ENCODE assay signal across 1 cellular context in genomic region chr10:32125023-32125422, GRCh38.
TF ChIP-seq lines count a peak whose summit lies in the region.

No MANE protein-coding gene starts in this region.

TF ChIP-seq in HepG2, 621 proteins besides CTCF, POLR2A, EP300 and RAD21 (continued from another document):
- TF ChIP-seq HOMEZ (CRISPR knock-in tag; IDR thresholded peaks at IDR 0.05; ENCODE audit: low read depth): peak; percentile 32; the same call in 1 of the 2 replicates
- TF ChIP-seq ZNF274 (CRISPR knock-in tag; IDR thresholded peaks at IDR 0.05): no peak
- TF ChIP-seq ZBTB4 (CRISPR knock-in tag; IDR thresholded peaks at IDR 0.05; ENCODE audit: borderline replicate concordance): 0 out of 2 replicates have a peak, but pooled peaks have one; percentile 39
- peak; percentile 53; the same call in 1 of the 2 replicates for TF ChIP-seq ZMYM4 (CRISPR knock-in tag; IDR thresholded peaks at IDR 0.05)
- TF ChIP-seq, protein P1, sequence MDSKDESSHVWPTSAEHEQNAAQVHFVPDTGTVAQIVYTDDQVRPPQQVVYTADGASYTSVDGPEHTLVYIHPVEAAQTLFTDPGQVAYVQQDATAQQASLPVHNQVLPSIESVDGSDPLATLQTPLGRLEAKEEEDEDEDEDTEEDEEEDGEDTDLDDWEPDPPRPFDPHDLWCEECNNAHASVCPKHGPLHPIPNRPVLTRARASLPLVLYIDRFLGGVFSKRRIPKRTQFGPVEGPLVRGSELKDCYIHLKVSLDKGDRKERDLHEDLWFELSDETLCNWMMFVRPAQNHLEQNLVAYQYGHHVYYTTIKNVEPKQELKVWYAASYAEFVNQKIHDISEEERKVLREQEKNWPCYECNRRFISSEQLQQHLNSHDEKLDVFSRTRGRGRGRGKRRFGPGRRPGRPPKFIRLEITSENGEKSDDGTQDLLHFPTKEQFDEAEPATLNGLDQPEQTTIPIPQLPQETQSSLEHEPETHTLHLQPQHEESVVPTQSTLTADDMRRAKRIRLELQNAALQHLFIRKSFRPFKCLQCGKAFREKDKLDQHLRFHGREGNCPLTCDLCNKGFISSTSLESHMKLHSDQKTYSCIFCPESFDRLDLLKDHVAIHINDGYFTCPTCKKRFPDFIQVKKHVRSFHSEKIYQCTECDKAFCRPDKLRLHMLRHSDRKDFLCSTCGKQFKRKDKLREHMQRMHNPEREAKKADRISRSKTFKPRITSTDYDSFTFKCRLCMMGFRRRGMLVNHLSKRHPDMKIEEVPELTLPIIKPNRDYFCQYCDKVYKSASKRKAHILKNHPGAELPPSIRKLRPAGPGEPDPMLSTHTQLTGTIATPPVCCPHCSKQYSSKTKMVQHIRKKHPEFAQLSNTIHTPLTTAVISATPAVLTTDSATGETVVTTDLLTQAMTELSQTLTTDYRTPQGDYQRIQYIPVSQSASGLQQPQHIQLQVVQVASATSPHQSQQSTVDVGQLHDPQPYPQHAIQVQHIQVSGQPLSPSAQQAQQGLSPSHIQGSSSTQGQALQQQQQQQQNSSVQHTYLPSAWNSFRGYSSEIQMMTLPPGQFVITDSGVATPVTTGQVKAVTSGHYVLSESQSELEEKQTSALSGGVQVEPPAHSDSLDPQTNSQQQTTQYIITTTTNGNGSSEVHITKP (CRISPR knock-in tag; IDR thresholded peaks at IDR 0.05; ENCODE audit: low read depth): no peak
- TF ChIP-seq SETDB1 (CRISPR knock-in tag; IDR thresholded peaks at IDR 0.05; ENCODE audit: borderline replicate concordance): no peak
- peak; percentile 40; the same call in 1 of the 2 replicates for TF ChIP-seq TFDP1 (CRISPR knock-in tag; IDR thresholded peaks at IDR 0.05; ENCODE audit: borderline replicate concordance)
- 0 out of 2 replicates have a peak, but pooled peaks have one; percentile 41 for TF ChIP-seq ZNF430 (CRISPR knock-in tag; IDR thresholded peaks at IDR 0.05)
- TF ChIP-seq SRSF9 (IDR thresholded peaks at IDR 0.05; ENCODE audit: borderline replicate concordance, insufficient read depth, low read depth, low read length, poor library complexity, severe bottlenecking): no peak
- peak; percentile 77; the same call in 1 of the 2 replicates for TF ChIP-seq KDM1A (CRISPR knock-in tag; IDR thresholded peaks at IDR 0.05)
- TF ChIP-seq CREM (IDR thresholded peaks at IDR 0.05): peak; percentile 50; the same call in 1 of the 2 replicates
- TF ChIP-seq CREM (CRISPR knock-in tag; IDR thresholded peaks at IDR 0.05): no peak
- TF ChIP-seq GTF3A (CRISPR knock-in tag; conservative IDR thresholded peaks at IDR 0.05): no peak
- TF ChIP-seq ZBTB8A (CRISPR knock-in tag; IDR thresholded peaks at IDR 0.05; ENCODE audit: borderline replicate concordance, low read depth): no peak
- TF ChIP-seq ZNF777 (CRISPR knock-in tag; IDR thresholded peaks at IDR 0.05): no peak
- TF ChIP-seq MIER2 (CRISPR knock-in tag; IDR thresholded peaks at IDR 0.05): no peak
- TF ChIP-seq KLF13 (CRISPR knock-in tag; IDR thresholded peaks at IDR 0.05): no peak
- TF ChIP-seq NAIF1 (CRISPR knock-in tag; IDR thresholded peaks at IDR 0.05; ENCODE audit: borderline replicate concordance): 0 out of 2 replicates have a peak, but pooled peaks have one; percentile 43
- 0 out of 2 replicates have a peak, but pooled peaks have one; percentile 51 for TF ChIP-seq ZSCAN29 (CRISPR knock-in tag; conservative IDR thresholded peaks at IDR 0.05)
- peak; percentile 64 for TF ChIP-seq FOXA3 (CRISPR knock-in tag; IDR thresholded peaks at IDR 0.05)
- TF ChIP-seq SKI (IDR thresholded peaks at IDR 0.05; ENCODE audit: partially characterized antibody): peak; percentile 41
- no peak for TF ChIP-seq BRF2 (CRISPR knock-in tag; IDR thresholded peaks at IDR 0.05)
- peak; percentile 65; the same call in 1 of the 2 replicates for TF ChIP-seq ESRRA (CRISPR knock-in tag; IDR thresholded peaks at IDR 0.05; ENCODE audit: low read depth)
- no peak for TF ChIP-seq ZNF333 (CRISPR knock-in tag; IDR thresholded peaks at IDR 0.05; ENCODE audit: borderline replicate concordance)
- TF ChIP-seq, protein P2, sequence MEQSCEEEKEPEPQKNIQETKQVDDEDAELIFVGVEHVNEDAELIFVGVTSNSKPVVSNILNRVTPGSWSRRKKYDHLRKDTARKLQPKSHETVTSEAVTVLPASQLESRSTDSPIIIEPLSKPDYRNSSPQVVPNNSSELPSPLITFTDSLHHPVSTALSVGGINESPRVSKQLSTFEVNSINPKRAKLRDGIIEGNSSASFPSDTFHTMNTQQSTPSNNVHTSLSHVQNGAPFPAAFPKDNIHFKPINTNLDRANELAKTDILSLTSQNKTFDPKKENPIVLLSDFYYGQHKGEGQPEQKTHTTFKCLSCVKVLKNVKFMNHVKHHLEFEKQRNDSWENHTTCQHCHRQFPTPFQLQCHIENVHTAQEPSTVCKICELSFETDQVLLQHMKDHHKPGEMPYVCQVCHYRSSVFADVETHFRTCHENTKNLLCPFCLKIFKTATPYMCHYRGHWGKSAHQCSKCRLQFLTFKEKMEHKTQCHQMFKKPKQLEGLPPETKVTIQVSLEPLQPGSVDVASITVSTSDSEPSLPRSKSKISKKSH (CRISPR knock-in tag; IDR thresholded peaks at IDR 0.05; ENCODE audit: borderline replicate concordance): no peak
- TF ChIP-seq ZSCAN20 (CRISPR knock-in tag; IDR thresholded peaks at IDR 0.05; ENCODE audit: borderline replicate concordance): no peak
- no peak; the same call in 1 of the 2 replicates for TF ChIP-seq SNAPC2 (CRISPR knock-in tag; IDR thresholded peaks at IDR 0.05)
- TF ChIP-seq, protein P3, sequence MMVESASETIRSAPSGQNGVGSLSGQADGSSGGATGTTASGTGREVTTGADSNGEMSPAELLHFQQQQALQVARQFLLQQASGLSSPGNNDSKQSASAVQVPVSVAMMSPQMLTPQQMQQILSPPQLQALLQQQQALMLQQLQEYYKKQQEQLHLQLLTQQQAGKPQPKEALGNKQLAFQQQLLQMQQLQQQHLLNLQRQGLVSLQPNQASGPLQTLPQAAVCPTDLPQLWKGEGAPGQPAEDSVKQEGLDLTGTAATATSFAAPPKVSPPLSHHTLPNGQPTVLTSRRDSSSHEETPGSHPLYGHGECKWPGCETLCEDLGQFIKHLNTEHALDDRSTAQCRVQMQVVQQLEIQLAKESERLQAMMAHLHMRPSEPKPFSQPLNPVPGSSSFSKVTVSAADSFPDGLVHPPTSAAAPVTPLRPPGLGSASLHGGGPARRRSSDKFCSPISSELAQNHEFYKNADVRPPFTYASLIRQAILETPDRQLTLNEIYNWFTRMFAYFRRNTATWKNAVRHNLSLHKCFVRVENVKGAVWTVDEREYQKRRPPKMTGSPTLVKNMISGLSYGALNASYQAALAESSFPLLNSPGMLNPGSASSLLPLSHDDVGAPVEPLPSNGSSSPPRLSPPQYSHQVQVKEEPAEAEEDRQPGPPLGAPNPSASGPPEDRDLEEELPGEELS (CRISPR knock-in tag; IDR thresholded peaks at IDR 0.05): peak; percentile 64; the same call in 1 of the 2 replicates
- TF ChIP-seq ZSCAN9 (CRISPR knock-in tag; IDR thresholded peaks at IDR 0.05; ENCODE audit: borderline replicate concordance): no peak
- TF ChIP-seq, protein P4, sequence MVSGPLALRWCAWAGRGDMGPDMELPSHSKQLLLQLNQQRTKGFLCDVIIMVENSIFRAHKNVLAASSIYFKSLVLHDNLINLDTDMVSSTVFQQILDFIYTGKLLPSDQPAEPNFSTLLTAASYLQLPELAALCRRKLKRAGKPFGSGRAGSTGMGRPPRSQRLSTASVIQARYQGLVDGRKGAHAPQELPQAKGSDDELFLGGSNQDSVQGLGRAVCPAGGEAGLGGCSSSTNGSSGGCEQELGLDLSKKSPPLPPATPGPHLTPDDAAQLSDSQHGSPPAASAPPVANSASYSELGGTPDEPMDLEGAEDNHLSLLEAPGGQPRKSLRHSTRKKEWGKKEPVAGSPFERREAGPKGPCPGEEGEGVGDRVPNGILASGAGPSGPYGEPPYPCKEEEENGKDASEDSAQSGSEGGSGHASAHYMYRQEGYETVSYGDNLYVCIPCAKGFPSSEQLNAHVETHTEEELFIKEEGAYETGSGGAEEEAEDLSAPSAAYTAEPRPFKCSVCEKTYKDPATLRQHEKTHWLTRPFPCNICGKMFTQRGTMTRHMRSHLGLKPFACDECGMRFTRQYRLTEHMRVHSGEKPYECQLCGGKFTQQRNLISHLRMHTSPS (CRISPR knock-in tag; IDR thresholded peaks at IDR 0.05; ENCODE audit: low read depth): no peak
- TF ChIP-seq PPARG (CRISPR knock-in tag; conservative IDR thresholded peaks at IDR 0.05): peak; percentile 81; the same call in 1 of the 2 replicates
- peak; percentile 74; the same call in 1 of the 2 replicates for TF ChIP-seq SOX13 (IDR thresholded peaks at IDR 0.05)
- TF ChIP-seq SOX13 (CRISPR knock-in tag; conservative IDR thresholded peaks at IDR 0.05 in 1 of 2, IDR thresholded peaks at IDR 0.05 in 1 of 2): peak in 1 of 2 experiments; percentile 98; a peak in 2 of 4 replicates
